15 cellular contexts compared by ENCODE assay signal in the genomic region with DNA sequence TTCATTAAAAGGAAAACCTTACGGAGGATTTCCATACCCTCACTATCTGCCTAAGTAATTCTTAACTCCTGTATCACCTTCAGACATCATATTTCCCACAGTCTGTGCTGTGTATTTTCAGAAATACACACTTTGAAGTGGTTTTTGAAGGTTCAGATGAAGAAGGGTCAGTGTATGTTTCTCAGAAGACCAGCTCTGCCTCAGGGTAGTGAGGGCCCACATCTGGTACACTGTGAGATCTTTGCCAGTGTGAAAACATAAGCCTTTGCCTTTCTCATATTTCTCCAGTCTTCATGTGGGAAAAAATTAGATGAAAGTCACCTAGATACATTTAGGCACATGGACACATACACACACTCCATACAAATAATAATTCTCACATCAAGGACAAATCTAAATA.
"Had no signal": no experiment of that assay in that cellular context is flagged by ENCODE, and none has a peak within 500 bp of the region (broad histone marks: within the 10 kb centered on the region; RNA-seq: fewer than 3 reads in every experiment).

No MANE protein-coding gene starts in this region.

- H3K27ac Mint-ChIP-seq: activated B cell treated with CpG ODN at 0.5 μM for 24 hours; activated T-helper 17 cell treated with anti-CD3 and anti-CD28 coated beads, Interleukin-2, amount 50 U/mL, for 72 hours; naive B cell; stimulated activated effector memory CD8-positive, alpha-beta T cell treated with anti-CD3 and anti-CD28 coated beads, Interleukin-12 subunit alpha, Interleukin-12 subunit beta, amount 100 ng/mL, for 72 hours had no signal

- H3K4me1 Mint-ChIP-seq: activated B cell treated with CpG ODN at 0.5 μM for 24 hours; activated T-helper 17 cell treated with anti-CD3 and anti-CD28 coated beads, Interleukin-2, amount 50 U/mL, for 72 hours; central memory CD8-positive, alpha-beta T cell; naive B cell; stimulated activated effector memory CD8-positive, alpha-beta T cell treated with anti-CD3 and anti-CD28 coated beads, Interleukin-12 subunit alpha, Interleukin-12 subunit beta, amount 100 ng/mL, for 72 hours had no signal

- H3K36me3 Mint-ChIP-seq: naive B cell; stimulated activated effector memory CD8-positive, alpha-beta T cell treated with anti-CD3 and anti-CD28 coated beads, Interleukin-12 subunit alpha, Interleukin-12 subunit beta, amount 100 ng/mL, for 72 hours had no signal

- H3K27ac ChIP-seq: adrenal gland, lower lobe of right lung, tibial artery had no signal

- H3K4me3 Mint-ChIP-seq: activated B cell treated with CpG ODN at 0.5 μM for 24 hours; activated T-helper 17 cell treated with anti-CD3 and anti-CD28 coated beads, Interleukin-2, amount 50 U/mL, for 72 hours; central memory CD8-positive, alpha-beta T cell; naive B cell; stimulated activated effector memory CD8-positive, alpha-beta T cell treated with anti-CD3 and anti-CD28 coated beads, Interleukin-12 subunit alpha, Interleukin-12 subunit beta, amount 100 ng/mL, for 72 hours had no signal

- H3K27me3 ChIP-seq: adrenal gland, tibial artery had no signal

- H3K27me3 Mint-ChIP-seq: activated B cell treated with CpG ODN at 0.5 μM for 24 hours; activated T-helper 17 cell treated with anti-CD3 and anti-CD28 coated beads, Interleukin-2, amount 50 U/mL, for 72 hours; central memory CD8-positive, alpha-beta T cell; naive B cell; progenitor cell of endocrine pancreas had no signal

- H3K9me3 ChIP-seq: adrenal gland, lower lobe of right lung, tibial artery had no signal

- DNase-seq: activated B cell treated with CpG ODN at 0.5 μM for 24 hours; activated CD4-positive, alpha-beta T cell treated with anti-CD3 and anti-CD28 coated beads, Interleukin-2, amount 50 U/mL, for 1 hour; activated naive CD4-positive, alpha-beta T cell treated with anti-CD3 and anti-CD28 coated beads, Interleukin-2, amount 50 U/mL, for 16 hours; activated T-cell treated with anti-CD3 and anti-CD28 coated beads for 4 hours; cortex of kidney; effector memory CD4-positive, alpha-beta T cell; hypothalamus; naive B cell; tibial artery had no signal

- H3K4me3 ChIP-seq: adrenal gland, lower lobe of right lung, tibial artery had no signal

- H3K36me3 ChIP-seq: adrenal gland, lower lobe of right lung, tibial artery had no signal

- ATAC-seq: activated T-helper 17 cell treated with anti-CD3 and anti-CD28 coated beads, Interleukin-2, amount 50 U/mL, for 72 hours; lower lobe of right lung; stimulated activated effector memory CD8-positive, alpha-beta T cell treated with anti-CD3 and anti-CD28 coated beads, Interleukin-12 subunit alpha, Interleukin-12 subunit beta, amount 100 ng/mL, for 72 hours had no signal

- H3K4me1 ChIP-seq: adrenal gland, lower lobe of right lung, tibial artery had no signal
